8 cellular contexts compared by ENCODE assay signal in genomic region chr3:159911011-159911663, GRCh38.
A peak's percentile ranks its signal among the peaks of the same experiment; 100 is the strongest.
DNase-seq lines count a peak whose midpoint lies in the region; ATAC-seq and TF ChIP-seq lines count a peak whose summit lies in the region.

No MANE protein-coding gene starts in this region.

- H3K27ac Mint-ChIP-seq in Caco-2 (ENCODE audit: unreplicated experiment) = no peak overlapping the region

- no peaks in the 10 kb centered on the region for H3K36me3 ChIP-seq in effector memory CD4-positive, alpha-beta T cell (ENCODE audit: control insufficient read depth, insufficient read depth, low read length)
- H3K36me3 ChIP-seq in stomach (no peaks in the 10 kb centered on the region), Caco-2 (ENCODE audit: control insufficient read depth, insufficient read depth, low read length) (no peaks in the 10 kb centered on the region)

- H3K4me3 ChIP-seq in AG10803 (ENCODE audit: low read length) (peak overlapping the region; percentile 6), stomach (peak overlapping the region; percentile 22 to 33 (median 28)), Caco-2 (ENCODE audit: low read depth, low read length) (no peak overlapping the region)
- H3K4me3 ChIP-seq in effector memory CD4-positive, alpha-beta T cell (ENCODE audit: insufficient read depth, low read depth, low read length, poor library complexity, severe bottlenecking) = peak overlapping the region; percentile 27

- 43 to 60% (median 55%) methylated on average over 7 of the region's 7 CpGs for WGBS in stomach, 5 donors

- H3K27me3 Mint-ChIP-seq in Caco-2 (ENCODE audit: insufficient read depth, unreplicated experiment) = no peaks in the 10 kb centered on the region

- H3K36me3 Mint-ChIP-seq in Caco-2 (ENCODE audit: insufficient read depth, unreplicated experiment) = no peaks in the 10 kb centered on the region

- no peak overlapping the region for H3K4me3 Mint-ChIP-seq in Caco-2 (ENCODE audit: unreplicated experiment)

- TF ChIP-seq CTCF in AG10803 (conservative IDR thresholded peaks at IDR 0.05; ENCODE audit: low read length) (no peak), stomach (IDR thresholded peaks at IDR 0.05) (no peak), Caco-2 (IDR thresholded peaks at IDR 0.05; ENCODE audit: insufficient read depth in 1 of 2, low read depth in 1 of 2, low read length in 1 of 2, severe bottlenecking in 1 of 2, unreplicated experiment in 1 of 2) (no peak)

- H3K27me3 ChIP-seq in effector memory CD4-positive, alpha-beta T cell (replicated peaks; ENCODE audit: control insufficient read depth, insufficient read depth, low read length, poor library complexity, severe bottlenecking) = no peaks in the 10 kb centered on the region
- no peaks in the 10 kb centered on the region for H3K27me3 ChIP-seq in stomach
- no peaks in the 10 kb centered on the region for H3K27me3 ChIP-seq in Caco-2 (replicated peaks; ENCODE audit: control insufficient read depth, insufficient read depth, low read length)

- peaks cover 7% of the 10 kb centered on the region for H3K4me1 Mint-ChIP-seq in Caco-2 (ENCODE audit: low read depth, unreplicated experiment)

- H3K9me3 Mint-ChIP-seq in Caco-2 (ENCODE audit: unreplicated experiment) = no peaks in the 10 kb centered on the region

- no peaks in the 10 kb centered on the region for H3K4me1 ChIP-seq in effector memory CD4-positive, alpha-beta T cell (ENCODE audit: control insufficient read depth, insufficient read depth, low read length, poor library complexity, severe bottlenecking)
- H3K4me1 ChIP-seq in stomach (peaks cover 0 to 3% (median 0%) of the 10 kb centered on the region in 4 donors), Caco-2 (peaks cover 12% of the 10 kb centered on the region)

- TF ChIP-seq EP300 in stomach (IDR thresholded peaks at IDR 0.05) = no peak

- POLR2A ChIA-PET in Caco-2 (lab: Charles Lee) = no interaction called here

- peak; percentile 89 for ATAC-seq in HG03460 (IDR thresholded peaks at IDR 0.05; ENCODE audit: unreplicated experiment)

- DNase-seq in AG10803 (ENCODE audit: low read depth) (peak; percentile 23), GM19238 (ENCODE audit: insufficient read length, low spot score) (peak; percentile 26), stomach (no peak), Caco-2 (no peak), dermis blood vessel endothelial cell (no peak)
- no peak for DNase-seq in effector memory CD4-positive, alpha-beta T cell
- no peak for DNase-seq in stimulated activated CD4-positive, alpha-beta T cell treated with anti-CD3 and anti-CD28 coated beads, Interleukin-2, amount 100 ng/mL, for 24 hours

- intact Hi-C loops in stomach (cut with DNase I; ENCODE audit: low total_unique reads) (no loop called here), Caco-2 (cut with micrococcal nuclease; ENCODE audit: unreplicated experiment) (no loop called here)

- H3K9me3 ChIP-seq in effector memory CD4-positive, alpha-beta T cell (ENCODE audit: control insufficient read depth, low read length) = no peaks in the 10 kb centered on the region
- H3K9me3 ChIP-seq in stomach (no peaks in the 10 kb centered on the region), Caco-2 (no peaks in the 10 kb centered on the region)

- CTCF ChIA-PET in Caco-2 (lab: Charles Lee) = no interaction called here

- no TSS peak for BruUV-seq in Caco-2 (replicated peaks; lab: Mats Ljungman, UMichigan)

- H3K27ac ChIP-seq in effector memory CD4-positive, alpha-beta T cell (ENCODE audit: insufficient read depth, low read length, poor library complexity, severe bottlenecking) = no peak overlapping the region
- peak overlapping the region in 2 of 5 donors; percentile 20 to 44 for H3K27ac ChIP-seq in stomach

- no peak for TF ChIP-seq POLR2A in stomach (IDR thresholded peaks at IDR 0.05)

Comparison
In these comparisons a context has a peak if more than half of its experiments do, and no peak if none do; other contexts are left out.
1. DNase-seq: peak in AG10803 (single experiment) and GM19238 (single experiment); none in effector memory CD4-positive, alpha-beta T cell (0 of 3), stomach (single experiment), Caco-2 (0 of 2), stimulated activated CD4-positive, alpha-beta T cell treated with anti-CD3 and anti-CD28 coated beads, Interleukin-2, amount 100 ng/mL, for 24 hours (0 of 2) and dermis blood vessel endothelial cell (single experiment).